Comparison of ENCODE assay signal across 19 cellular contexts in the genomic region with DNA sequence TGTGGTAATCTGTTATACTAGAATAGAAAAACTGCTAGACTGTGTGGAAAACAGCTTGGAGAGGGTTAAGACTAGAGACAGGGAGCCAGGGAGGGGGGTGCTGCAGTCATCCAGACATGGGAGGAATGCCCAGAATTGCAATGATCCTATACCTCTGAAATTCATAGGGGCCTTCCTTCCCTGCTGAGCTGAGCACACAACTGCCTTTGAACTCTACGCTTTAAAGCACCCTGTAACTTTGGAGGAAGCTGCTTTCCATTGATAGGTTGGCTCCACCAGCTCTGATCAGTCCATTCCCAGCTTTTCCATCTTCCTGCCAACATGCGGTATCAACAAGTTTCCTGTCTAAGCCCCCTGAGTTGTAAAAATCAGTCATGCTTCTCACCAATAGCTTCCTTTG.
"Had no signal": no experiment of that assay in that cellular context is flagged by ENCODE, and none has a peak within 500 bp of the region (broad histone marks: within the 10 kb centered on the region; RNA-seq: fewer than 3 reads in every experiment).

No MANE protein-coding gene starts in this region.

- DNase-seq: activated CD4-positive, alpha-beta memory T cell treated with anti-CD3 and anti-CD28 coated beads for 36 hours; activated CD4-positive, alpha-beta T cell treated with anti-CD3 and anti-CD28 coated beads for 4 hours; body of pancreas; dorsolateral prefrontal cortex; foreskin melanocyte; head of caudate nucleus; immature natural killer cell; left cardiac atrium; stimulated activated CD4-positive, alpha-beta T cell treated with anti-CD3 and anti-CD28 coated beads, Interleukin-15, amount 100 ng/mL, for 24 hours; stimulated activated CD4-positive, alpha-beta T cell treated with anti-CD3 and anti-CD28 coated beads, Interleukin-2, amount 100 ng/mL, for 48 hours; SW 1271; transverse colon had no signal

- H3K9me3 Mint-ChIP-seq: activated CD4-positive, alpha-beta memory T cell treated with anti-CD3 and anti-CD28 coated beads for 36 hours; immature natural killer cell; neural progenitor cell; stimulated activated naive CD8-positive, alpha-beta T cell treated with anti-CD3 and anti-CD28 coated beads, Interleukin-15, Interleukin-2, amounts not matched to agents 100 ng/mL and 50 ng/mL, for 24 hours had no signal

- ATAC-seq: body of pancreas, left cardiac atrium had no signal

- H3K4me3 ChIP-seq: body of pancreas, dorsolateral prefrontal cortex, neural progenitor cell, right atrium auricular region, skin epidermis, transverse colon had no signal

- H2AFZ ChIP-seq: neural progenitor cell had no signal

- H3K4me1 Mint-ChIP-seq: immature natural killer cell had no signal

- H3K4me2 ChIP-seq: neural progenitor cell had no signal

- H3K27ac Mint-ChIP-seq: activated CD4-positive, alpha-beta memory T cell treated with anti-CD3 and anti-CD28 coated beads for 36 hours; activated naive CD8-positive, alpha-beta T cell; immature natural killer cell; neural progenitor cell; progenitor cell of endocrine pancreas; stimulated activated naive CD8-positive, alpha-beta T cell treated with anti-CD3 and anti-CD28 coated beads, Interleukin-15, Interleukin-2, amounts not matched to agents 100 ng/mL and 50 ng/mL, for 24 hours had no signal

- H3K27me3 Mint-ChIP-seq: activated CD4-positive, alpha-beta memory T cell treated with anti-CD3 and anti-CD28 coated beads for 36 hours; activated naive CD8-positive, alpha-beta T cell; progenitor cell of endocrine pancreas; stimulated activated naive CD8-positive, alpha-beta T cell treated with anti-CD3 and anti-CD28 coated beads, Interleukin-15, Interleukin-2, amounts not matched to agents 100 ng/mL and 50 ng/mL, for 24 hours had no signal

- H3K4me3 Mint-ChIP-seq: activated CD4-positive, alpha-beta memory T cell treated with anti-CD3 and anti-CD28 coated beads for 36 hours; activated naive CD8-positive, alpha-beta T cell; immature natural killer cell; neural progenitor cell; stimulated activated naive CD8-positive, alpha-beta T cell treated with anti-CD3 and anti-CD28 coated beads, Interleukin-15, Interleukin-2, amounts not matched to agents 100 ng/mL and 50 ng/mL, for 24 hours had no signal

- H3K36me3 Mint-ChIP-seq: activated CD4-positive, alpha-beta memory T cell treated with anti-CD3 and anti-CD28 coated beads for 36 hours; activated naive CD8-positive, alpha-beta T cell; immature natural killer cell; neural progenitor cell had no signal

- H3K27ac ChIP-seq: body of pancreas, dorsolateral prefrontal cortex, epithelial cell of prostate, neural progenitor cell, right atrium auricular region, skin epidermis, transverse colon had no signal

- H3K9me3 ChIP-seq: body of pancreas, right atrium auricular region, transverse colon had no signal

- H3K36me3 ChIP-seq: neural progenitor cell, right atrium auricular region, transverse colon had no signal

- H3K27me3 ChIP-seq: body of pancreas, dorsolateral prefrontal cortex, neural progenitor cell, right atrium auricular region, transverse colon had no signal

- H3K4me1 ChIP-seq: neural progenitor cell had no signal
